ENCODE assay signal across 7 cellular contexts in the genomic region with DNA sequence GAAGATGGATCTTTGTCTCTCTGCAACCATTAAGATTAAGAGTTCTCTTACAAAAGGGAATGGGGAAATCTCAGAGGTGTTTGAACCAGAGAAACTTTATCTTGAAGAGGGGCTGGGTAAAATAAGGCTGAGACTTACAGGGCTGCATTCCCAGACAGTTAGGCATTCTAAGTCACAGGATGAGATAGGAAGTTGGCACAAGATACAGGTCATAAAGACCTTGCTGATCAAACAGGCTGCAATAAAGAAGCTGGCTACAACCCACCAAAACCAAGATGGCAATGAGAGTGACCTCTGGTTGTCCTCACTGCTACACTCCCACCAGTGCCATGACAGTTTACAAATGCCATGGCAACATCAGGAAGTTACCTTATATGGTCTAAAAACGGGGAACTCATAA. TPM values are rescaled to one million over a fixed set of nuclear protein-coding genes. Genes with fewer than 3 reads are reported as not detected.
"Had no signal": no experiment of that assay in that cellular context is flagged by ENCODE, and none has a peak within 500 bp of the region (broad histone marks: within the 10 kb centered on the region; RNA-seq: fewer than 3 reads in every experiment).

No MANE protein-coding gene starts in this region.

RNA-seq across cellular contexts. Expression of a gene that starts 21.0 kb away (rescaled TPM):
- total RNA-seq: activated T-helper 17 cell treated with anti-CD3 and anti-CD28 coated beads, Interleukin-2, amount 50 U/mL, for 72 hours; left cardiac atrium; lung; naive thymus-derived CD4-positive, alpha-beta T cell; pancreas; T-helper 1 cell treated with Interleukin-12 subunit alpha and Interleukin-12 subunit beta and Interleukin-4 antibody, amounts not matched to agents 30 ng/mL and 1 ng/mL, for 36 hours; thyroid gland had no signal
- polyA plus RNA-seq: lung; naive thymus-derived CD4-positive, alpha-beta T cell; pancreas had no signal
